In genomic region chr15:90883971-90884718, GRCh38 we compare ENCODE assay signal across 8 cellular contexts. TPM values are rescaled to one million over a fixed set of nuclear protein-coding genes. Genes with fewer than 3 reads are reported as not detected.
DNase-seq lines count a peak whose midpoint lies in the region; ATAC-seq and TF ChIP-seq lines count a peak whose summit lies in the region.

TSS of gene FES (plus strand) at chr15:90884504. CDS start at chr15:90885046, 542 bp downstream.

- peak within 1 kb of the TSS; percentile 52 to 82 (median 62) for H3K4me3 ChIP-seq in breast epithelium
- peak within 1 kb of the TSS; percentile 41 for H3K4me3 ChIP-seq in astrocyte of the cerebellum (ENCODE audit: low read depth, low read length)
- H3K4me3 ChIP-seq in iPS-20b (ENCODE audit: low read length) = peak within 1 kb of the TSS; percentile 55
- H3K4me3 ChIP-seq in skeletal muscle tissue (ENCODE audit: low read length in 3 of 3) = peak within 1 kb of the TSS; percentile 69 to 73 (median 72)

- H3K27ac ChIP-seq in breast epithelium = peak within 1 kb of the TSS; percentile 92 to 98
- H3K27ac ChIP-seq in iPS-20b (ENCODE audit: low read length) = no peak within 1 kb of the TSS
- peak within 1 kb of the TSS; percentile 85 for H3K27ac ChIP-seq in skeletal muscle tissue (ENCODE audit: low read depth, low read length)

- no peak for TF ChIP-seq POLR2A in breast epithelium (IDR thresholded peaks at IDR 0.05)

- in situ Hi-C loops in astrocyte of the cerebellum (cut with HindIII; ENCODE audit: low sequenced_read_pairs) = no loop called here

- intact Hi-C loops in breast epithelium (cut with DNase I; ENCODE audit: low total_unique reads) = no loop called here
- intact Hi-C loops in MCF 10A (cut with micrococcal nuclease) = no loop called here

- H3K9ac ChIP-seq in iPS-20b (ENCODE audit: low read depth, low read length) = peak within 1 kb of the TSS; percentile 77
- peak within 1 kb of the TSS; percentile 63 to 83 (median 80) for H3K9ac ChIP-seq in skeletal muscle tissue (ENCODE audit: low read depth in 1 of 3, low read length in 3 of 3)

- no peaks in the 10 kb centered on the region for H3K9me3 ChIP-seq in breast epithelium
- no peaks in the 10 kb centered on the region for H3K9me3 ChIP-seq in iPS-20b (ENCODE audit: insufficient read depth, low read depth, low read length)
- H3K9me3 ChIP-seq in skeletal muscle tissue (ENCODE audit: control insufficient read depth in 3 of 3, low read length in 3 of 3) = no peaks in the 10 kb centered on the region

- H3K4me3 Mint-ChIP-seq in MCF 10A (ENCODE audit: unreplicated experiment) = no peak within 1 kb of the TSS

- peaks cover 7% of the 10 kb centered on the region for H3K36me3 Mint-ChIP-seq in MCF 10A (ENCODE audit: insufficient read depth, unreplicated experiment)

- POLR2A ChIA-PET in MCF 10A (lab: Yijun Ruan, JAX) = no interaction called here

- no peaks in the 10 kb centered on the region for H3K27me3 Mint-ChIP-seq in MCF 10A (ENCODE audit: insufficient read depth, unreplicated experiment)

- H3K4me1 ChIP-seq in breast epithelium (peaks cover 11% of the 10 kb centered on the region in 2 donors), iPS-20b (ENCODE audit: insufficient read depth, low read length) (peaks cover 17% of the 10 kb centered on the region; the same call in 1 of the 2 replicates), skeletal muscle tissue (ENCODE audit: control insufficient read depth in 3 of 3, insufficient read depth in 3 of 3, low read length in 3 of 3) (peaks cover 25 to 27% (median 27%) of the 10 kb centered on the region in 3 donors)

- peak in 1 of 2 donors; percentile 65 for DNase-seq in breast epithelium (ENCODE audit: low spot score in 2 of 2)
- DNase-seq in MCF 10A (ENCODE audit: unreplicated experiment) = no peak
- DNase-seq in astrocyte of the cerebellum (ENCODE audit: low read depth) = no peak
- no peak for DNase-seq in NK-92 treated with Interleukin-12 subunit alpha and Interleukin-12 subunit beta, amount 100 ng/mL, for 24 hours (lab: John Stamatoyannopoulos, UW)
- DNase-seq in NCI-H2029 treated with DMSO at 0.1 percent for 48 hours (lab: John Stamatoyannopoulos, UW) = no peak

- H3K27me3 ChIP-seq in breast epithelium (no peaks in the 10 kb centered on the region), iPS-20b (ENCODE audit: insufficient read depth, low read length) (no peaks in the 10 kb centered on the region), skeletal muscle tissue (ENCODE audit: control insufficient read depth in 3 of 3, insufficient read depth in 3 of 3, low read length in 3 of 3) (no peaks in the 10 kb centered on the region)

- BruUV-seq in MCF 10A (replicated peaks; lab: Mats Ljungman, UMichigan) = no TSS peak

- no peaks in the 10 kb centered on the region for H3K4me1 Mint-ChIP-seq in MCF 10A (ENCODE audit: insufficient read depth, unreplicated experiment)

- TF ChIP-seq CTCF in breast epithelium (IDR thresholded peaks at IDR 0.05) (no peak), MCF 10A (IDR thresholded peaks at IDR 0.05; ENCODE audit: unreplicated experiment) (no peak), astrocyte of the cerebellum (IDR thresholded peaks at IDR 0.05; ENCODE audit: low read depth, low read length, missing control alignments) (no peak)

- CTCF ChIA-PET in MCF 10A (lab: Yijun Ruan, JAX) = interaction anchor here (0.6 to 3.3 kb wide), 10 partner anchors 8 to 591 kb away, joined by 3 to 83 read pairs (median 8); partner anchors contain the start of genes BLM and MAN2A2

- H3K36me3 ChIP-seq in breast epithelium (peaks cover 5% of the 10 kb centered on the region), iPS-20b (ENCODE audit: insufficient read depth, low read depth, low read length) (peaks cover 18% of the 10 kb centered on the region), skeletal muscle tissue (ENCODE audit: control insufficient read depth in 3 of 3, insufficient read depth in 3 of 3, low read length in 3 of 3) (peaks cover 28 to 33% (median 30%) of the 10 kb centered on the region in 3 donors)

- ATAC-seq in HG03095 (IDR thresholded peaks at IDR 0.05; ENCODE audit: unreplicated experiment) = no peak

- no peak within 1 kb of the TSS for H3K27ac Mint-ChIP-seq in MCF 10A (ENCODE audit: low read depth, unreplicated experiment)

- H3K9me3 Mint-ChIP-seq in MCF 10A (ENCODE audit: unreplicated experiment) = no peaks in the 10 kb centered on the region

RNA-seq across cellular contexts. Expression of gene FES, which starts in this region (rescaled TPM):
- 10 to 100 TPM; 41.4 to 54.7 (median 42.3) TPM for total RNA-seq in breast epithelium
- 0.32 and 0.91 TPM in 2 replicates for total RNA-seq in MCF 10A (2022)
- total RNA-seq in skeletal muscle tissue = 19.8 TPM

Comparison
In these comparisons a context has a peak if more than half of its experiments do, and no peak if none do; other contexts are left out.
1. RNA of gene FES (total RNA-seq): 41.4 to 54.7 TPM in breast epithelium and 19.8 TPM in skeletal muscle tissue (single experiment); 0.32 to 0.91 TPM in MCF 10A; every median in the first group is over 10 times any median in the second.
2. Peak in every context shown above with its lines, with median percentiles within 50 percentile points of each other: H3K4me3 ChIP-seq.